Comparison of ENCODE assay signal across 19 cellular contexts in the genomic region with DNA sequence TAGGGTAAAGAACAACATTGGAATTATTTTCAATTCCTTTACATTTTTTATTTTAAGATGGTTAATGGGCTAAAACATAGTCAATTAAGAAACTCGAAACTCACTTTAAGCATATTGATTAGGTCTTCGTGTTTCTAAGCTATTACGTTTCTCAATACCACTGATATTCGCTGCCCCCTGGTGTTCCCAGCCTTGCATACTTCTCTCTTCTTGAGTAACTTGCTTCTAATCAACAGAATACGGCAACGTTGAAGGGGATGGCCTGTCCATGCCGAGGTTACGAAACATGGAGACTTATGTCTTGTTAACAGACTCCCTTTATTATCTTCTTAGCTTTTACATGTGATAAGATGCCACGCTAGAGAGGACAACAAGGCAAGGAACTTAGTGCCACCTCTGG. TPM values are rescaled to one million over a fixed set of nuclear protein-coding genes. Genes with fewer than 3 reads are reported as not detected.
DNase-seq lines count a peak whose midpoint lies in the region; ATAC-seq and TF ChIP-seq lines count a peak whose summit lies in the region.
"Had no signal": no experiment of that assay in that cellular context is flagged by ENCODE, and none has a peak within 500 bp of the region (broad histone marks: within the 10 kb centered on the region; RNA-seq: fewer than 3 reads in every experiment).

No MANE protein-coding gene starts in this region.

- TF ChIP-seq POLR2A in NB4 (IDR thresholded peaks at IDR 0.05; ENCODE audit: extremely low read depth, insufficient read length): no peak

- no peak overlapping the region for H3K4me3 Mint-ChIP-seq in chondrocyte (ENCODE audit: unreplicated experiment)
- H3K4me3 Mint-ChIP-seq in activated CD4-positive, alpha-beta T cell treated with anti-CD3 and anti-CD28 coated beads, Interleukin-2, amount 10 ng/mL, durations not matched to agents 24 days and 14 days: no peak overlapping the region

- peak; percentile 51 to 67 for TF ChIP-seq RAD21 in liver (IDR thresholded peaks at IDR 0.05)

- DNase-seq in DMS53 treated with DMSO at 0.1 percent for 48 hours (lab: John Stamatoyannopoulos, UW; ENCODE audit: unreplicated experiment) (peak; percentile 5), NB4 (ENCODE audit: low read depth) (peak; percentile 9), chondrocyte (ENCODE audit: low spot score) (no peak), putamen (ENCODE audit: low spot score) (no peak), NCI-H1048 (lab: John Stamatoyannopoulos, UW) (no peak)
- DNase-seq in activated CD4-positive, alpha-beta T cell treated with anti-CD3 and anti-CD28 coated beads, Interleukin-2, amount 10 ng/mL, durations not matched to agents 24 days and 14 days: no peak
- DNase-seq: activated CD8-positive, alpha-beta memory T cell treated with anti-CD3 and anti-CD28 coated beads for 24 hours; activated naive CD4-positive, alpha-beta T cell; C1 segment of cervical spinal cord; foreskin fibroblast; GF-D8; kidney; MG63; NCI-H2227 treated with DMSO at 0.1 percent for 48 hours; stimulated activated naive CD8-positive, alpha-beta T cell treated with anti-CD3 and anti-CD28 coated beads, Interleukin-15, Interleukin-2, amounts not matched to agents 100 U/mL and 50 U/mL, for 24 hours had no signal

- H3K27ac ChIP-seq in liver (ENCODE audit: low read depth in 1 of 2, low read length in 2 of 2): no peak overlapping the region

- H3K4me3 ChIP-seq in NB4 (ENCODE audit: low read depth, low read length) (no peak overlapping the region), liver (ENCODE audit: low read depth in 1 of 3, low read length in 3 of 3) (no peak overlapping the region)
- H3K4me3 ChIP-seq: MG63 had no signal

- H3K27me3 ChIP-seq in liver (ENCODE audit: control insufficient read depth in 4 of 4, insufficient read depth in 4 of 4, low read length in 3 of 4): no peaks in the 10 kb centered on the region
- H3K27me3 ChIP-seq: MG63 had no signal

- H3K9me3 ChIP-seq in liver (ENCODE audit: control insufficient read depth in 4 of 4, low read length in 3 of 4): no peaks in the 10 kb centered on the region
- H3K9me3 ChIP-seq: MG63 had no signal

- WGBS in liver: 44% methylated on average over 9 of the region's 9 CpGs

- no peak for ATAC-seq in GM21786 (IDR thresholded peaks at IDR 0.05; ENCODE audit: unreplicated experiment)
- ATAC-seq: Right ventricle myocardium inferior; sciatic nerve; stimulated activated naive CD8-positive, alpha-beta T cell treated with anti-CD3 and anti-CD28 coated beads, Interleukin-15, Interleukin-2, amounts not matched to agents 100 U/mL and 50 U/mL, for 24 hours had no signal

- H3K27ac Mint-ChIP-seq in chondrocyte (ENCODE audit: unreplicated experiment): no peak overlapping the region
- no peak overlapping the region for H3K27ac Mint-ChIP-seq in activated CD4-positive, alpha-beta T cell treated with anti-CD3 and anti-CD28 coated beads, Interleukin-2, amount 10 ng/mL, durations not matched to agents 24 days and 14 days

- H3K9ac ChIP-seq in liver (ENCODE audit: low read depth in 1 of 2, low read length in 2 of 2): no peak overlapping the region

- no peaks in the 10 kb centered on the region for H3K36me3 ChIP-seq in liver (ENCODE audit: control insufficient read depth in 4 of 4, insufficient read depth in 3 of 4, low read depth in 1 of 4, low read length in 3 of 4)
- H3K36me3 ChIP-seq: MG63 had no signal

- no peaks in the 10 kb centered on the region for H3K4me1 ChIP-seq in liver (ENCODE audit: control insufficient read depth in 4 of 4, insufficient read depth in 4 of 4, low read length in 3 of 4)

- H3K4me1 Mint-ChIP-seq in chondrocyte (ENCODE audit: low read depth): peaks cover 4% of the 10 kb centered on the region
- H3K4me1 Mint-ChIP-seq in activated CD4-positive, alpha-beta T cell treated with anti-CD3 and anti-CD28 coated beads, Interleukin-2, amount 10 ng/mL, durations not matched to agents 24 days and 14 days: no peaks in the 10 kb centered on the region

- H3K9me3 Mint-ChIP-seq in chondrocyte (ENCODE audit: low read depth): peaks cover 2% of the 10 kb centered on the region
- H3K9me3 Mint-ChIP-seq in activated CD4-positive, alpha-beta T cell treated with anti-CD3 and anti-CD28 coated beads, Interleukin-2, amount 10 ng/mL, durations not matched to agents 24 days and 14 days: peaks cover 3% of the 10 kb centered on the region

- intact Hi-C loops in activated CD4-positive, alpha-beta T cell treated with anti-CD3 and anti-CD28 coated beads, Interleukin-2, amount 10 ng/mL, durations not matched to agents 24 days and 14 days (cut with micrococcal nuclease): no loop called here

- no peaks in the 10 kb centered on the region for H3K27me3 Mint-ChIP-seq in chondrocyte (ENCODE audit: low read depth)
- H3K27me3 Mint-ChIP-seq in activated CD4-positive, alpha-beta T cell treated with anti-CD3 and anti-CD28 coated beads, Interleukin-2, amount 10 ng/mL, durations not matched to agents 24 days and 14 days: no peaks in the 10 kb centered on the region

- no peak for TF ChIP-seq CTCF in NB4 (IDR thresholded peaks at IDR 0.05; ENCODE audit: low read depth, low read length)
- peak; percentile 55 for TF ChIP-seq CTCF in chondrocyte (IDR thresholded peaks at IDR 0.05)
- TF ChIP-seq CTCF in liver (IDR thresholded peaks at IDR 0.05; ENCODE audit: low read depth, low read length, missing input control): peak; percentile 18

- no peaks in the 10 kb centered on the region for H3K36me3 Mint-ChIP-seq in chondrocyte (ENCODE audit: low read depth)
- no peaks in the 10 kb centered on the region for H3K36me3 Mint-ChIP-seq in activated CD4-positive, alpha-beta T cell treated with anti-CD3 and anti-CD28 coated beads, Interleukin-2, amount 10 ng/mL, durations not matched to agents 24 days and 14 days (ENCODE audit: low read depth)

TF ChIP-seq in liver, 16 proteins besides CTCF, POLR2A, EP300 and RAD21 (continues in another document):
- no peak for TF ChIP-seq FOXA2 (IDR thresholded peaks at IDR 0.05)
- TF ChIP-seq EGR1 (IDR thresholded peaks at IDR 0.05; ENCODE audit: low read depth in 2 of 2): no peak
- TF ChIP-seq RXRA (IDR thresholded peaks at IDR 0.05): no peak
- TF ChIP-seq FOXA1 (IDR thresholded peaks at IDR 0.05): no peak
- TF ChIP-seq, protein P1, sequence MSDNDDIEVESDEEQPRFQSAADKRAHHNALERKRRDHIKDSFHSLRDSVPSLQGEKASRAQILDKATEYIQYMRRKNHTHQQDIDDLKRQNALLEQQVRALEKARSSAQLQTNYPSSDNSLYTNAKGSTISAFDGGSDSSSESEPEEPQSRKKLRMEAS (IDR thresholded peaks at IDR 0.05): no peak
- no peak for TF ChIP-seq HNF4G (IDR thresholded peaks at IDR 0.05)
- TF ChIP-seq, protein P2, sequence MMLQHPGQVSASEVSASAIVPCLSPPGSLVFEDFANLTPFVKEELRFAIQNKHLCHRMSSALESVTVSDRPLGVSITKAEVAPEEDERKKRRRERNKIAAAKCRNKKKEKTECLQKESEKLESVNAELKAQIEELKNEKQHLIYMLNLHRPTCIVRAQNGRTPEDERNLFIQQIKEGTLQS (IDR thresholded peaks at IDR 0.05): no peak
- TF ChIP-seq SP1 (IDR thresholded peaks at IDR 0.05): no peak
- TF ChIP-seq, protein P3, sequence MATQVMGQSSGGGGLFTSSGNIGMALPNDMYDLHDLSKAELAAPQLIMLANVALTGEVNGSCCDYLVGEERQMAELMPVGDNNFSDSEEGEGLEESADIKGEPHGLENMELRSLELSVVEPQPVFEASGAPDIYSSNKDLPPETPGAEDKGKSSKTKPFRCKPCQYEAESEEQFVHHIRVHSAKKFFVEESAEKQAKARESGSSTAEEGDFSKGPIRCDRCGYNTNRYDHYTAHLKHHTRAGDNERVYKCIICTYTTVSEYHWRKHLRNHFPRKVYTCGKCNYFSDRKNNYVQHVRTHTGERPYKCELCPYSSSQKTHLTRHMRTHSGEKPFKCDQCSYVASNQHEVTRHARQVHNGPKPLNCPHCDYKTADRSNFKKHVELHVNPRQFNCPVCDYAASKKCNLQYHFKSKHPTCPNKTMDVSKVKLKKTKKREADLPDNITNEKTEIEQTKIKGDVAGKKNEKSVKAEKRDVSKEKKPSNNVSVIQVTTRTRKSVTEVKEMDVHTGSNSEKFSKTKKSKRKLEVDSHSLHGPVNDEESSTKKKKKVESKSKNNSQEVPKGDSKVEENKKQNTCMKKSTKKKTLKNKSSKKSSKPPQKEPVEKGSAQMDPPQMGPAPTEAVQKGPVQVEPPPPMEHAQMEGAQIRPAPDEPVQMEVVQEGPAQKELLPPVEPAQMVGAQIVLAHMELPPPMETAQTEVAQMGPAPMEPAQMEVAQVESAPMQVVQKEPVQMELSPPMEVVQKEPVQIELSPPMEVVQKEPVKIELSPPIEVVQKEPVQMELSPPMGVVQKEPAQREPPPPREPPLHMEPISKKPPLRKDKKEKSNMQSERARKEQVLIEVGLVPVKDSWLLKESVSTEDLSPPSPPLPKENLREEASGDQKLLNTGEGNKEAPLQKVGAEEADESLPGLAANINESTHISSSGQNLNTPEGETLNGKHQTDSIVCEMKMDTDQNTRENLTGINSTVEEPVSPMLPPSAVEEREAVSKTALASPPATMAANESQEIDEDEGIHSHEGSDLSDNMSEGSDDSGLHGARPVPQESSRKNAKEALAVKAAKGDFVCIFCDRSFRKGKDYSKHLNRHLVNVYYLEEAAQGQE (IDR thresholded peaks at IDR 0.05): no peak
- TF ChIP-seq HNF4A (conservative IDR thresholded peaks at IDR 0.05): no peak
- TF ChIP-seq NR2F2 (IDR thresholded peaks at IDR 0.05): no peak
- TF ChIP-seq, protein P4, sequence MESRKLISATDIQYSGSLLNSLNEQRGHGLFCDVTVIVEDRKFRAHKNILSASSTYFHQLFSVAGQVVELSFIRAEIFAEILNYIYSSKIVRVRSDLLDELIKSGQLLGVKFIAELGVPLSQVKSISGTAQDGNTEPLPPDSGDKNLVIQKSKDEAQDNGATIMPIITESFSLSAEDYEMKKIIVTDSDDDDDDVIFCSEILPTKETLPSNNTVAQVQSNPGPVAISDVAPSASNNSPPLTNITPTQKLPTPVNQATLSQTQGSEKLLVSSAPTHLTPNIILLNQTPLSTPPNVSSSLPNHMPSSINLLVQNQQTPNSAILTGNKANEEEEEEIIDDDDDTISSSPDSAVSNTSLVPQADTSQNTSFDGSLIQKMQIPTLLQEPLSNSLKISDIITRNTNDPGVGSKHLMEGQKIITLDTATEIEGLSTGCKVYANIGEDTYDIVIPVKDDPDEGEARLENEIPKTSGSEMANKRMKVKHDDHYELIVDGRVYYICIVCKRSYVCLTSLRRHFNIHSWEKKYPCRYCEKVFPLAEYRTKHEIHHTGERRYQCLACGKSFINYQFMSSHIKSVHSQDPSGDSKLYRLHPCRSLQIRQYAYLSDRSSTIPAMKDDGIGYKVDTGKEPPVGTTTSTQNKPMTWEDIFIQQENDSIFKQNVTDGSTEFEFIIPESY (IDR thresholded peaks at IDR 0.05): no peak
- no peak for TF ChIP-seq TAF1 (conservative IDR thresholded peaks at IDR 0.05)
- TF ChIP-seq JUND (IDR thresholded peaks at IDR 0.05): no peak
- no peak for TF ChIP-seq GABPA (IDR thresholded peaks at IDR 0.05 in 1 of 2, conservative IDR thresholded peaks at IDR 0.05 in 1 of 2)

RNA-seq across cellular contexts. Expression of a gene that starts 43.6 kb away (rescaled TPM):
- total RNA-seq in chondrocyte (43.7 to 67.2 TPM (median 47.1 TPM) in 3 replicates), liver (10 to 100 TPM in 1 of 2 donors, 1 to 10 TPM in 1; 5.8 to 30.3 TPM)
- polyA plus RNA-seq in liver: 1 to 10 TPM; 1.0 to 2.1 TPM
- 0.05 and 0.21 TPM in 2 replicates for total RNA-seq in activated CD4-positive, alpha-beta T cell treated with anti-CD3 and anti-CD28 coated beads, Interleukin-2, amount 10 ng/mL, durations not matched to agents 24 days and 14 days

Comparison
In these comparisons a context has a peak if more than half of its experiments do, and no peak if none do; other contexts are left out.
1. DNase-seq: peak in DMS53 treated with DMSO at 0.1 percent for 48 hours (single experiment) and NB4 (single experiment); none in chondrocyte (single experiment), putamen (single experiment), activated CD4-positive, alpha-beta T cell treated with anti-CD3 and anti-CD28 coated beads, Interleukin-2, amount 10 ng/mL, durations not matched to agents 24 days and 14 days (single experiment) and NCI-H1048 (single experiment).